In the genomic region with DNA sequence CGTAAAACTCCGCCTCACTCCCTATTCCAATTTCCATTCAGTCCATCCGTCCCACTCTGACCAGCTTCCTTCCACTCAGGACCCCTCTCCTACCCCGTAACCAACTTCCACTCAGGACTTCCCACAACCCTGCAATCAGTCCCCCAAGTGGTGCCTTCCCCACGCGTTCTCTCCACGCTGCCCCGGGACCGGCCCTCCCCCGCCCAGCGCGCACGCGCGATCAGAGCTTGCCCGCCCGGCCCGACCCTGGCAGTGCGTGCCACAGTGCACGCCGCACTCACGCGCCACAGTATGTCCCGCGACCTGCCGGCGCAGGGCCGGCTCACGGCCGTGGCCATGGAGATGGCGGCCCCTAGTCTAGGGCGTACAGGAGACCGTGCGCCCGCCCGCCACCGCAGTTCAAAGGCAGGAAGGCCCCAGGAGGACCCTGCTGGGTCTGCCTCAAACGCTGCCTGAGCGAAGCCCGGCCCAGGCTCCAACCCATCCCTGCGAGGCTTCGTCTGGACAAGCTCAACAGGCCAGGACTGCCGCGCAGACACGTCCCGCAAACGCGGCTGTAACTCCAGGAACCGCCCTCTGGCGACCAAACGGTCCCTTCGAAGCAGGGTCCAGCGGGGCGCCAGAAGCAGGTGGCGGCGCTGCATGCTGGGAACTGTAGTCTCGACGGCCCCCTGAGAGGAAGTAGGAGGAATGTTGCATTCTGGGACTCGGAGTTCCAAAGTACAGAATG, we compare ENCODE assay signal across 8 cellular contexts.
DNase-seq lines count a peak whose midpoint lies in the region; ATAC-seq and TF ChIP-seq lines count a peak whose summit lies in the region.

A gene with protein sequence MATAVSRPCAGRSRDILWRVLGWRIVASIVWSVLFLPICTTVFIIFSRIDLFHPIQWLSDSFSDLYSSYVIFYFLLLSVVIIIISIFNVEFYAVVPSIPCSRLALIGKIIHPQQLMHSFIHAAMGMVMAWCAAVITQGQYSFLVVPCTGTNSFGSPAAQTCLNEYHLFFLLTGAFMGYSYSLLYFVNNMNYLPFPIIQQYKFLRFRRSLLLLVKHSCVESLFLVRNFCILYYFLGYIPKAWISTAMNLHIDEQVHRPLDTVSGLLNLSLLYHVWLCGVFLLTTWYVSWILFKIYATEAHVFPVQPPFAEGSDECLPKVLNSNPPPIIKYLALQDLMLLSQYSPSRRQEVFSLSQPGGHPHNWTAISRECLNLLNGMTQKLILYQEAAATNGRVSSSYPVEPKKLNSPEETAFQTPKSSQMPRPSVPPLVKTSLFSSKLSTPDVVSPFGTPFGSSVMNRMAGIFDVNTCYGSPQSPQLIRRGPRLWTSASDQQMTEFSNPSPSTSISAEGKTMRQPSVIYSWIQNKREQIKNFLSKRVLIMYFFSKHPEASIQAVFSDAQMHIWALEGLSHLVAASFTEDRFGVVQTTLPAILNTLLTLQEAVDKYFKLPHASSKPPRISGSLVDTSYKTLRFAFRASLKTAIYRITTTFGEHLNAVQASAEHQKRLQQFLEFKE (minus strand): TSS at position 373 of the 730 bp plus-strand sequence. CDS start 35 bp downstream, at position 338.

- ATAC-seq in GM19025 (IDR thresholded peaks at IDR 0.05; ENCODE audit: low read depth, unreplicated experiment) (peak; percentile 83), HG03342 (IDR thresholded peaks at IDR 0.05; ENCODE audit: unreplicated experiment) (peak; percentile 86)
- ATAC-seq in central memory CD8-positive, alpha-beta T cell (replicated peaks; ENCODE audit: extremely low read depth, poor library complexity, severe bottlenecking), result peak; percentile 91

- H3K27me3 Mint-ChIP-seq in central memory CD8-positive, alpha-beta T cell, result no peaks in the 10 kb centered on the region

- peak within 1 kb of the TSS; percentile 94 for H3K27ac Mint-ChIP-seq in central memory CD8-positive, alpha-beta T cell (ENCODE audit: low read depth)

- peaks cover 11% of the 10 kb centered on the region for H3K36me3 Mint-ChIP-seq in central memory CD8-positive, alpha-beta T cell (ENCODE audit: insufficient read depth)

- peaks cover 32% of the 10 kb centered on the region for H3K4me1 Mint-ChIP-seq in central memory CD8-positive, alpha-beta T cell

- no peak for TF ChIP-seq CTCF in AG09309 (IDR thresholded peaks at IDR 0.05; ENCODE audit: control insufficient read depth, insufficient read depth, low read depth, low read length, missing control alignments)

- no peaks in the 10 kb centered on the region for H3K9me3 Mint-ChIP-seq in central memory CD8-positive, alpha-beta T cell

- peak; percentile 75 for DNase-seq in AG09309 (ENCODE audit: low read depth)
- peak; percentile 97 to 98 for DNase-seq in NCI-H446 (lab: John Stamatoyannopoulos, UW)
- DNase-seq in activated CD4-positive, CD25-positive, alpha-beta regulatory T cell treated with anti-CD3 and anti-CD28 coated beads, Interleukin-2, amount 50 U/mL, for 16 hours (ENCODE audit: low read depth, low spot score), result peak; percentile 80
- peak; percentile 82 to 84 for DNase-seq in central memory CD8-positive, alpha-beta T cell (ENCODE audit: low spot score in 2 of 2)
- peak; percentile 98 for DNase-seq in inferior parietal cortex (ENCODE audit: extremely low spot score)
- DNase-seq in stimulated activated CD4-positive, alpha-beta T cell treated with anti-CD3 and anti-CD28 coated beads, Interleukin-12 subunit alpha, Interleukin-12 subunit beta, amount 100 ng/mL, for 24 hours (ENCODE audit: low read depth in 2 of 2), result peak; percentile 73 to 75

- peak within 1 kb of the TSS; percentile 57 for H3K4me3 ChIP-seq in AG09309 (ENCODE audit: control insufficient read depth, low read depth, low read length)

- peak within 1 kb of the TSS; percentile 97 for H3K4me3 Mint-ChIP-seq in central memory CD8-positive, alpha-beta T cell

Comparison
In these comparisons a context has a peak if more than half of its experiments do, and no peak if none do; other contexts are left out.
1. Peak in every context shown above with its lines: DNase-seq, ATAC-seq and H3K4me3 ChIP-seq.